31 cellular contexts compared by ENCODE assay signal in the genomic region with DNA sequence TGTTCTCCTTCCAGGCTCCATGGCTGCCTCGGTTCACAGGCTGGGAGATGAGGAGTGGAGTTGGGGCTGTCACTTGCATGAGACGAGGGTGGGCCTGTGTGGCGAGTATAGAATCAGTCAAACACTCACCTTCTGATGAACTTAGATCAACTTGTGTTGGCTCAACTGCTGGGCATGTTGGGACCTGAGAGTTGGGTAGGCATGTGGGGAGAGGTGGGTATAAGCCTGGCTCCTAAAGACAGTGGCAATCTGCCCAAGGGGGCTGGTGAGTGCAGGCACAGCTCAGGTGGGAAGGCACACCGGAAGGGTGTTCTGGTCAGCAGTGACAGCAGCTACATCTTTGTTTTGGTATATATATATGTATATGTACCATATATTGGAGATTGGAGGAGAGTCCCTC. TPM values are rescaled to one million over a fixed set of nuclear protein-coding genes. Genes with fewer than 3 reads are reported as not detected.
"Had no signal": no experiment of that assay in that cellular context is flagged by ENCODE, and none has a peak within 500 bp of the region (broad histone marks: within the 10 kb centered on the region; RNA-seq: fewer than 3 reads in every experiment).

No MANE protein-coding gene starts in this region.

- ATAC-seq: activated T-cell treated with anti-CD3 and anti-CD28 coated beads, Interleukin-2, amount 50 U/mL, for 4 hours; left lung; natural killer cell had no signal

- H3K27ac Mint-ChIP-seq: activated naive CD4-positive, alpha-beta T cell treated with anti-CD3 and anti-CD28 coated beads, Interleukin-2, amount 50 U/mL, for 24 hours; immature natural killer cell; natural killer cell; stimulated activated naive CD8-positive, alpha-beta T cell treated with anti-CD3 and anti-CD28 coated beads, Interleukin-15, Interleukin-2, amounts not matched to agents 100 ng/mL and 50 ng/mL, for 24 hours had no signal

- H3K9me3 ChIP-seq: adrenal gland, ascending aorta, left lung, right lobe of liver, thyroid gland had no signal

- FAIRE-seq: frontal cortex had no signal

- H2AFZ ChIP-seq: hepatocyte had no signal

- H3K9me3 Mint-ChIP-seq: activated naive CD4-positive, alpha-beta T cell treated with anti-CD3 and anti-CD28 coated beads, Interleukin-2, amount 50 U/mL, for 24 hours; activated T-cell treated with anti-CD3 and anti-CD28 coated beads, Interleukin-2, amount 50 U/mL, for 4 hours; immature natural killer cell; natural killer cell; stimulated activated naive CD8-positive, alpha-beta T cell treated with anti-CD3 and anti-CD28 coated beads, Interleukin-15, Interleukin-2, amounts not matched to agents 100 ng/mL and 50 ng/mL, for 24 hours had no signal

- H3K4me3 Mint-ChIP-seq: activated naive CD4-positive, alpha-beta T cell treated with anti-CD3 and anti-CD28 coated beads, Interleukin-2, amount 50 U/mL, for 24 hours; activated T-cell treated with anti-CD3 and anti-CD28 coated beads, Interleukin-2, amount 50 U/mL, for 4 hours; immature natural killer cell; natural killer cell; stimulated activated naive CD8-positive, alpha-beta T cell treated with anti-CD3 and anti-CD28 coated beads, Interleukin-15, Interleukin-2, amounts not matched to agents 100 ng/mL and 50 ng/mL, for 24 hours had no signal

- DNase-seq: activated CD4-positive, alpha-beta T cell treated with anti-CD3 and anti-CD28 coated beads for 4 hours; activated CD4-positive, alpha-beta T cell treated with anti-CD3 and anti-CD28 coated beads, Interleukin-2, amount 50 U/mL, for 48 hours; activated CD4-positive, CD25-positive, alpha-beta regulatory T cell; activated CD8-positive, alpha-beta memory T cell treated with anti-CD3 and anti-CD28 coated beads, Interleukin-2, amount 50 U/mL, for 48 hours; activated gamma-delta T cell; activated T-cell treated with anti-CD3 and anti-CD28 coated beads, Interleukin-2, amount 50 U/mL, for 4 hours; adrenal gland; cerebellar nuclear complex; cortex of kidney; erythroblast; glutamatergic neuron; immature natural killer cell; kidney glomerular epithelial cell; natural killer cell; right lobe of liver; stimulated activated CD4-positive, alpha-beta T cell treated with anti-CD3 and anti-CD28 coated beads, Interleukin-1b, Interleukin-23, amount 100 ng/mL, for 48 hours; substantia nigra; T1000; thyroid gland had no signal

- H3K27ac ChIP-seq: adrenal gland, ascending aorta, left lung, skin epidermis had no signal

- H3K36me3 Mint-ChIP-seq: activated naive CD4-positive, alpha-beta T cell treated with anti-CD3 and anti-CD28 coated beads, Interleukin-2, amount 50 U/mL, for 24 hours; immature natural killer cell; natural killer cell had no signal

- H3K27me3 ChIP-seq: adrenal gland, ascending aorta, hepatocyte, left lung, right lobe of liver, thyroid gland had no signal

- H3K4me2 ChIP-seq: hepatocyte had no signal

- H3K4me3 ChIP-seq: adrenal gland, ascending aorta, hepatocyte, left lung, lung, right lobe of liver, skin epidermis, thyroid gland had no signal

- H3K9ac ChIP-seq: parathyroid adenoma had no signal

- H3K4me1 Mint-ChIP-seq: natural killer cell had no signal

- H3K4me1 ChIP-seq: ascending aorta had no signal

- H3K36me3 ChIP-seq: adrenal gland, ascending aorta, left lung, right lobe of liver, thyroid gland had no signal

- H3K79me2 ChIP-seq: hepatocyte, parathyroid adenoma had no signal

- H3K27me3 Mint-ChIP-seq: activated naive CD4-positive, alpha-beta T cell treated with anti-CD3 and anti-CD28 coated beads, Interleukin-2, amount 50 U/mL, for 24 hours; stimulated activated naive CD8-positive, alpha-beta T cell treated with anti-CD3 and anti-CD28 coated beads, Interleukin-15, Interleukin-2, amounts not matched to agents 100 ng/mL and 50 ng/mL, for 24 hours had no signal

RNA-seq across cellular contexts. Expression of a gene that starts 30.1 kb away (rescaled TPM):
- total RNA-seq: T-helper 1 cell treated with Interleukin-12 subunit alpha and Interleukin-12 subunit beta and Interleukin-4 antibody, amounts not matched to agents 30 ng/mL and 1 ng/mL, for 36 hours had no signal

RNA-seq across cellular contexts. Expression of a gene that starts 44.1 kb away (rescaled TPM):
- total RNA-seq: activated CD8-positive, alpha-beta memory T cell treated with anti-CD3 and anti-CD28 coated beads for 36 hours; activated T-cell treated with anti-CD3 and anti-CD28 coated beads, Interleukin-2, amount 50 U/mL, for 4 hours; adrenal gland; ascending aorta; frontal cortex; hepatocyte; left lung; lung; natural killer cell; T-helper 1 cell treated with Interleukin-12 subunit alpha and Interleukin-12 subunit beta and Interleukin-4 antibody, amounts not matched to agents 30 ng/mL and 1 ng/mL, for 36 hours; thyroid gland; urinary bladder had no signal
